18 cellular contexts compared by ENCODE assay signal in genomic region chr6:156786652-156787051, GRCh38.
"Had no signal": no experiment of that assay in that cellular context is flagged by ENCODE, and none has a peak within 500 bp of the region (broad histone marks: within the 10 kb centered on the region; RNA-seq: fewer than 3 reads in every experiment).

No MANE protein-coding gene starts in this region.

- H3K4me3 ChIP-seq: ascending aorta, gastroesophageal sphincter, mucosa of descending colon, thyroid gland had no signal

- ATAC-seq: gastroesophageal sphincter; left lobe of liver; mucosa of descending colon; naive thymus-derived CD4-positive, alpha-beta T cell; stimulated activated naive B cell treated with anti-CD40 and anti-IgM and Interleukin-4, amounts not matched to agents 10 μg/mL and 1 μg/mL and 100 μg/mL, for 72 hours; WTC11 had no signal

- H3K36me3 ChIP-seq: ascending aorta, gastroesophageal sphincter, neutrophil, thyroid gland had no signal

- H3K36me3 Mint-ChIP-seq: WTC11 had no signal

- H3K27me3 ChIP-seq: ascending aorta, gastroesophageal sphincter, neutrophil, thyroid gland had no signal

- H3K27me3 Mint-ChIP-seq: naive thymus-derived CD4-positive, alpha-beta T cell; stimulated activated naive B cell treated with anti-CD40 and anti-IgM and Interleukin-4, amounts not matched to agents 10 μg/mL and 1 μg/mL and 100 μg/mL, for 72 hours had no signal

- H3K27ac ChIP-seq: ascending aorta, neutrophil, thyroid gland had no signal

- H3K4me3 Mint-ChIP-seq: stimulated activated naive B cell treated with anti-CD40 and anti-IgM and Interleukin-4, amounts not matched to agents 10 μg/mL and 1 μg/mL and 100 μg/mL, for 72 hours; WTC11 had no signal

- H3K27ac Mint-ChIP-seq: stimulated activated naive B cell treated with anti-CD40 and anti-IgM and Interleukin-4, amounts not matched to agents 10 μg/mL and 1 μg/mL and 100 μg/mL, for 72 hours; WTC11 had no signal

- H3K9me3 Mint-ChIP-seq: naive thymus-derived CD4-positive, alpha-beta T cell; stimulated activated naive B cell treated with anti-CD40 and anti-IgM and Interleukin-4, amounts not matched to agents 10 μg/mL and 1 μg/mL and 100 μg/mL, for 72 hours; WTC11 had no signal

- H3K9me3 ChIP-seq: ascending aorta, gastroesophageal sphincter, mucosa of descending colon, neutrophil, thyroid gland had no signal

- FAIRE-seq: bronchial epithelial cell, TTC549 had no signal

- DNase-seq: activated CD4-positive, alpha-beta T cell treated with anti-CD3 and anti-CD28 coated beads for 48 hours; activated CD8-positive, alpha-beta memory T cell treated with anti-CD3 and anti-CD28 coated beads for 24 hours; activated naive CD4-positive, alpha-beta T cell treated with Interleukin-2 at 50 U/mL for 16 hours; erythroblast; islet precursor cell; mammary epithelial cell; mucosa of descending colon; naive thymus-derived CD4-positive, alpha-beta T cell; retina; stimulated activated naive B cell treated with anti-CD40 and anti-IgM and Interleukin-4, amounts not matched to agents 10 μg/mL and 1 μg/mL and 100 μg/mL, for 72 hours; thyroid gland had no signal
